8 cellular contexts compared by ENCODE assay signal in the genomic region with DNA sequence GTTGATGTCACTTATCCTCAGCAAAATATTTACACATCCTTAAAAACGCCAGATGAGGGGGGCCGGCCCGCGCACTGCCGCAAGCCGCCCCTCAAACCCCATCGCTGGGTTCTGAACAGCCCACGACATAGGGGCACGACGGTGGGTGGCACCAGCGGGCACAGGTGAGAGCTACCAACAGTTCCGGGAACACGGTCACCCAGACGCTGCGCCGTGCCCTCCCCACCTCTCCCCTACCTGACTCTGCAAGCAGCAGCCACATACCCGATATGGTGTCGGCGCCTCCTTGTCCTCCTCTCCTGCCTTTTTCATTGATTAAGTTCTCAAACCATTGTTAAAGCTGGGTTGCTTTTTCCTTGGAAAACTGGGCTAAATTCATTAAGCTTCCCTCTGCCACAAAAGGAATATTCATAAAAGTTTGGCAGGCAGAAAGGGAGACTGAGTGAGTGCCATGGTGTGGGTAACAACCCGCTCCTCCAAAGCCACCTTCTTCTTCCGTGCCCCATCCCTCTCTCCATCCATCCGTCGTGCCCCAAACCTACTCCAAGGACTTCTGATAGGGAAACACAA. TPM values are rescaled to one million over a fixed set of nuclear protein-coding genes. Genes with fewer than 3 reads are reported as not detected.
DNase-seq lines count a peak whose midpoint lies in the region; ATAC-seq, FAIRE-seq and TF ChIP-seq lines count a peak whose summit lies in the region.

No MANE protein-coding gene starts in this region.

- H3K27ac Mint-ChIP-seq in activated T-cell treated with anti-CD3 and anti-CD28 coated beads, Interleukin-2, amount 50 U/mL, for 24 hours, result no peak overlapping the region
- no peak overlapping the region for H3K27ac Mint-ChIP-seq in immature natural killer cell
- H3K27ac Mint-ChIP-seq in stimulated activated naive B cell treated with anti-CD40 and anti-IgM and Interleukin-4, amounts not matched to agents 10 μg/mL and 1 μg/mL and 100 μg/mL, for 72 hours, result no peak overlapping the region

- TF ChIP-seq CTCF in D721Med (IDR thresholded peaks at IDR 0.05; ENCODE audit: insufficient read depth, missing control alignments) (no peak), GM20000 (IDR thresholded peaks at IDR 0.05; ENCODE audit: extremely low read depth, missing control alignments) (no peak)

- peak overlapping the region; percentile 65 for H3K4me3 Mint-ChIP-seq in activated T-cell treated with anti-CD3 and anti-CD28 coated beads, Interleukin-2, amount 50 U/mL, for 24 hours
- H3K4me3 Mint-ChIP-seq in immature natural killer cell, result peak overlapping the region; percentile 20 to 49 (median 31)
- H3K4me3 Mint-ChIP-seq in stimulated activated naive B cell treated with anti-CD40 and anti-IgM and Interleukin-4, amounts not matched to agents 10 μg/mL and 1 μg/mL and 100 μg/mL, for 72 hours, result peak overlapping the region; percentile 37 to 51

- no peaks in the 10 kb centered on the region for H3K9me3 Mint-ChIP-seq in activated T-cell treated with anti-CD3 and anti-CD28 coated beads, Interleukin-2, amount 50 U/mL, for 24 hours
- H3K9me3 Mint-ChIP-seq in immature natural killer cell, result no peaks in the 10 kb centered on the region
- no peaks in the 10 kb centered on the region for H3K9me3 Mint-ChIP-seq in stimulated activated naive B cell treated with anti-CD40 and anti-IgM and Interleukin-4, amounts not matched to agents 10 μg/mL and 1 μg/mL and 100 μg/mL, for 72 hours

- DNase-seq in NCI-H146 (lab: John Stamatoyannopoulos, UW) (peak; percentile 29), NCI-H146 treated with DMSO at 0.1 percent for 48 hours (lab: John Stamatoyannopoulos, UW; ENCODE audit: unreplicated experiment) (no peak), immature natural killer cell (no peak), dermis blood vessel endothelial cell (no peak), D721Med (ENCODE audit: insufficient read length, low spot score) (no peak), GM20000 (ENCODE audit: low spot score) (no peak)
- DNase-seq in activated T-cell treated with anti-CD3 and anti-CD28 coated beads, Interleukin-2, amount 50 U/mL, for 24 hours, result no peak
- DNase-seq in stimulated activated naive B cell treated with anti-CD40 and anti-IgM and Interleukin-4, amounts not matched to agents 10 μg/mL and 1 μg/mL and 100 μg/mL, for 72 hours, result no peak

- no peak for ATAC-seq in stimulated activated naive B cell treated with anti-CD40 and anti-IgM and Interleukin-4, amounts not matched to agents 10 μg/mL and 1 μg/mL and 100 μg/mL, for 72 hours (replicated peaks)

- peaks cover 67% of the 10 kb centered on the region for H3K27me3 Mint-ChIP-seq in activated T-cell treated with anti-CD3 and anti-CD28 coated beads, Interleukin-2, amount 50 U/mL, for 24 hours
- peaks cover 0 to 23% (median 10%) of the 10 kb centered on the region in 3 donors for H3K27me3 Mint-ChIP-seq in immature natural killer cell (ENCODE audit: low read depth in 3 of 3)
- peaks cover 50 to 61% of the 10 kb centered on the region in 2 donors for H3K27me3 Mint-ChIP-seq in stimulated activated naive B cell treated with anti-CD40 and anti-IgM and Interleukin-4, amounts not matched to agents 10 μg/mL and 1 μg/mL and 100 μg/mL, for 72 hours

- no peak for FAIRE-seq in D721Med (lab: Jason Lieb, UNC)

- peaks cover 10% of the 10 kb centered on the region for H3K4me1 Mint-ChIP-seq in activated T-cell treated with anti-CD3 and anti-CD28 coated beads, Interleukin-2, amount 50 U/mL, for 24 hours (ENCODE audit: low read depth)
- peaks cover 0 to 2% of the 10 kb centered on the region in 2 donors for H3K4me1 Mint-ChIP-seq in immature natural killer cell
- H3K4me1 Mint-ChIP-seq in stimulated activated naive B cell treated with anti-CD40 and anti-IgM and Interleukin-4, amounts not matched to agents 10 μg/mL and 1 μg/mL and 100 μg/mL, for 72 hours, result no peaks in the 10 kb centered on the region

- no peaks in the 10 kb centered on the region for H3K36me3 Mint-ChIP-seq in activated T-cell treated with anti-CD3 and anti-CD28 coated beads, Interleukin-2, amount 50 U/mL, for 24 hours (ENCODE audit: low read depth)
- no peaks in the 10 kb centered on the region for H3K36me3 Mint-ChIP-seq in immature natural killer cell
- no peaks in the 10 kb centered on the region for H3K36me3 Mint-ChIP-seq in stimulated activated naive B cell treated with anti-CD40 and anti-IgM and Interleukin-4, amounts not matched to agents 10 μg/mL and 1 μg/mL and 100 μg/mL, for 72 hours

RNA-seq across cellular contexts. Expression of a gene that starts 1.4 kb away (rescaled TPM):
- not detected for polyA plus RNA-seq in immature natural killer cell
- 2.2 and 2.4 TPM in 2 replicates for total RNA-seq in dermis blood vessel endothelial cell
